In genomic region chr13:25933520-25933919, GRCh38 we compare ENCODE assay signal across 28 cellular contexts.
"Had no signal": no experiment of that assay in that cellular context is flagged by ENCODE, and none has a peak within 500 bp of the region (broad histone marks: within the 10 kb centered on the region; RNA-seq: fewer than 3 reads in every experiment).

No MANE protein-coding gene starts in this region.

- H2AFZ ChIP-seq: parathyroid adenoma had no signal

- DNase-seq: dermis blood vessel endothelial cell; effector memory CD4-positive, alpha-beta T cell; foreskin keratinocyte; heart left ventricle; hippocampal formation; immature natural killer cell; islet precursor cell; kidney glomerular epithelial cell; left colon; left ventricle myocardium superior; lower lobe of right lung; naive thymus-derived CD8-positive, alpha-beta T cell; nephron progenitor cell; right lobe of liver; small intestine; stimulated activated CD4-positive, alpha-beta T cell treated with anti-CD3 and anti-CD28 coated beads, Interleukin-1b, Interleukin-23, amount 100 ng/mL, for 48 hours; stimulated activated CD4-positive, alpha-beta T cell treated with anti-CD3 and anti-CD28 coated beads, Interleukin-4, amount 100 ng/mL, for 1 hour; stimulated activated CD8-positive, alpha-beta memory T cell treated with anti-CD3 and anti-CD28 coated beads, Interleukin-4, amount 100 ng/mL, for 48 hours; stimulated activated naive CD4-positive, alpha-beta T cell; stimulated activated naive CD8-positive, alpha-beta T cell treated with anti-CD3 and anti-CD28 coated beads, Interleukin-15, amount 100 ng/mL, for 72 hours; transverse colon had no signal

- H3K36me3 ChIP-seq: esophagus muscularis mucosa, gastroesophageal sphincter, heart left ventricle, lower lobe of right lung, neutrophil, right lobe of liver, suprapubic skin, transverse colon, vagina had no signal

- H3K79me2 ChIP-seq: parathyroid adenoma had no signal

- H3K4me3 ChIP-seq: coronary artery, esophagus muscularis mucosa, gastroesophageal sphincter, heart left ventricle, lower lobe of right lung, right lobe of liver, suprapubic skin, transverse colon, vagina had no signal

- H3K27me3 ChIP-seq: esophagus muscularis mucosa, foreskin keratinocyte, neutrophil, right lobe of liver, suprapubic skin, transverse colon, vagina had no signal

- H3K4me1 ChIP-seq: esophagus muscularis mucosa, foreskin keratinocyte, gastroesophageal sphincter, heart left ventricle, lower lobe of right lung, parathyroid adenoma, right lobe of liver, suprapubic skin, transverse colon, vagina had no signal

- ATAC-seq: foreskin keratinocyte; gastroesophageal sphincter; left colon; left ventricle myocardium superior; naive thymus-derived CD8-positive, alpha-beta T cell; right lobe of liver; stimulated activated naive CD8-positive, alpha-beta T cell treated with anti-CD3 and anti-CD28 coated beads, Interleukin-15, amount 100 ng/mL, for 72 hours had no signal

- H3K27ac ChIP-seq: coronary artery, esophagus muscularis mucosa, foreskin keratinocyte, gastroesophageal sphincter, heart left ventricle, lower lobe of right lung, neutrophil, parathyroid adenoma, right lobe of liver, suprapubic skin, transverse colon, vagina had no signal

- H3K9me3 ChIP-seq: esophagus muscularis mucosa, gastroesophageal sphincter, heart left ventricle, lower lobe of right lung, neutrophil, right lobe of liver, suprapubic skin, transverse colon, vagina had no signal
